In the genomic region with DNA sequence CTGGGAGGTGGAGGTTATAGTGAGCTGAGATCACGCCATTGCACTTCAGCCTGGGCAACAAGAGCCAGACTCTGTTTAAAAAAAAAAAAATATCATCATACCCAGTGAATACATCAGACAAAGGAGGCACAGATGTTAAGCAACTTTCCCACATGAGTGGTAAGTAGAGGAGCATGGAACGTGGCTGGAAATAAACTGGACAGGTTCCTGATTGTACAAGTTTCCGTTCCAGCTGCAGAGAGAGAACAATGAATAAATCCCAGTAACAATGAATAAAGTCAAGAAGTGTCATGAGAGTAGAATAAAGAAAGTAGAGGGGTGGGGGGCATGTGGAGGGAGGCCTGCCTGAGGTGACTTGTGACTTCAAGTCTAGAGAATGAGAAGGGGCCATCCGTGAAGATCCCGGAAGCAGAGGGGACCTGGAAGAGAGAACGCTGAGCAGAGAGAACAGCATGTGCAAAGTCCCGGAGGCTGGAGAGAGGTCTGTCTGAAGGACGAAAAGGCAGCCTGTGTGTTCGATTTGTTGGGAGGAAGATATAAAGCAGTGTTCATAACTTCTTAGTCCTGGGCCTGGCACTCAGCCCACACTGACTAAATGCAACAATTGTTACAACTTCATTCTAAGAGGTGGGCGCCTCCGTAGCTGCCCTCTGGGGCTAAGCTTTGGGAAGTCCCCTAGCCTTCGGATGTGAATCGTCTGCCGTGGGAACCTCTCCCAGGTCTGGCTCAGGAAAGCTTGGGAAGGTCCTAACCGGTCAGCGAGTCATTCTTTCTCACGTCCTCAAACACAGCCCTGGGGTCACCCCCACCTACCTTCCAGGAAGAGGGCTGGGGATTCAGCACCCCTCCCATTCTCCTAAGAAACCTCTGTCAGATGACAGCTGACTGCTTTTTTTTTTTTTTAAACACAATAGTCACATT, we compare ENCODE assay signal across 1 cellular context.
TF ChIP-seq lines count a peak whose summit lies in the region.

No MANE protein-coding gene starts in this region.

TF ChIP-seq in GM12878, 131 proteins besides CTCF, POLR2A, EP300 and RAD21 (continued from another document):
- TF ChIP-seq WRNIP1 (IDR thresholded peaks at IDR 0.05; ENCODE audit: borderline replicate concordance, low read depth, low read length) (no peak), MTA2 (IDR thresholded peaks at IDR 0.05; ENCODE audit: low read depth) (peak; percentile 45), DPF2 (IDR thresholded peaks at IDR 0.05) (peak; percentile 49), KDM1A (IDR thresholded peaks at IDR 0.05; ENCODE audit: borderline replicate concordance) (no peak), NR2F1 (conservative IDR thresholded peaks at IDR 0.05) (no peak; the same call in 1 of the 2 replicates), ZNF274 (IDR thresholded peaks at IDR 0.05; ENCODE audit: insufficient read depth, insufficient read length) (no peak), BMI1 (IDR thresholded peaks at IDR 0.05; ENCODE audit: borderline replicate concordance) (no peak), SMC3 (IDR thresholded peaks at IDR 0.05; ENCODE audit: borderline replicate concordance, low read length) (no peak), SMARCA5 (IDR thresholded peaks at IDR 0.05) (peak; percentile 87; the same call in 1 of the 2 replicates), SIN3A (IDR thresholded peaks at IDR 0.05; ENCODE audit: low read depth, low read length) (no peak), PML (IDR thresholded peaks at IDR 0.05; ENCODE audit: low read length) (no peak), RELA (IDR thresholded peaks at IDR 0.05; ENCODE audit: borderline replicate concordance, partially characterized antibody) (peak; percentile 88), ZNF207 (IDR thresholded peaks at IDR 0.05; ENCODE audit: borderline replicate concordance) (peak; percentile 35; the same call in 1 of the 2 replicates), BHLHE40 (IDR thresholded peaks at IDR 0.05; ENCODE audit: borderline replicate concordance in 1 of 2, low read depth in 2 of 2, low read length in 1 of 2) (peak in 1 of 2 experiments; percentile 8; a peak in 1 of 4 replicates), SP1 (IDR thresholded peaks at IDR 0.05; ENCODE audit: low read depth, low read length) (no peak), MEF2B (IDR thresholded peaks at IDR 0.05; ENCODE audit: partially characterized antibody, poor library complexity, severe bottlenecking) (peak; percentile 98), NRF1 (conservative IDR thresholded peaks at IDR 0.05; ENCODE audit: low read depth, low read length) (no peak), RUNX3 (IDR thresholded peaks at IDR 0.05; ENCODE audit: low read length) (peak; percentile 53; the same call in 1 of the 2 replicates), FOXM1 (IDR thresholded peaks at IDR 0.05; ENCODE audit: low read depth, low read length) (peak; percentile 20; the same call in 1 of the 2 replicates), NBN (IDR thresholded peaks at IDR 0.05) (peak; percentile 47)
- TF ChIP-seq, protein P1, sequence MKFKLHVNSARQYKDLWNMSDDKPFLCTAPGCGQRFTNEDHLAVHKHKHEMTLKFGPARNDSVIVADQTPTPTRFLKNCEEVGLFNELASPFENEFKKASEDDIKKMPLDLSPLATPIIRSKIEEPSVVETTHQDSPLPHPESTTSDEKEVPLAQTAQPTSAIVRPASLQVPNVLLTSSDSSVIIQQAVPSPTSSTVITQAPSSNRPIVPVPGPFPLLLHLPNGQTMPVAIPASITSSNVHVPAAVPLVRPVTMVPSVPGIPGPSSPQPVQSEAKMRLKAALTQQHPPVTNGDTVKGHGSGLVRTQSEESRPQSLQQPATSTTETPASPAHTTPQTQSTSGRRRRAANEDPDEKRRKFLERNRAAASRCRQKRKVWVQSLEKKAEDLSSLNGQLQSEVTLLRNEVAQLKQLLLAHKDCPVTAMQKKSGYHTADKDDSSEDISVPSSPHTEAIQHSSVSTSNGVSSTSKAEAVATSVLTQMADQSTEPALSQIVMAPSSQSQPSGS (IDR thresholded peaks at IDR 0.05; ENCODE audit: low read length) = peak; percentile 88
- TF ChIP-seq, protein P2, sequence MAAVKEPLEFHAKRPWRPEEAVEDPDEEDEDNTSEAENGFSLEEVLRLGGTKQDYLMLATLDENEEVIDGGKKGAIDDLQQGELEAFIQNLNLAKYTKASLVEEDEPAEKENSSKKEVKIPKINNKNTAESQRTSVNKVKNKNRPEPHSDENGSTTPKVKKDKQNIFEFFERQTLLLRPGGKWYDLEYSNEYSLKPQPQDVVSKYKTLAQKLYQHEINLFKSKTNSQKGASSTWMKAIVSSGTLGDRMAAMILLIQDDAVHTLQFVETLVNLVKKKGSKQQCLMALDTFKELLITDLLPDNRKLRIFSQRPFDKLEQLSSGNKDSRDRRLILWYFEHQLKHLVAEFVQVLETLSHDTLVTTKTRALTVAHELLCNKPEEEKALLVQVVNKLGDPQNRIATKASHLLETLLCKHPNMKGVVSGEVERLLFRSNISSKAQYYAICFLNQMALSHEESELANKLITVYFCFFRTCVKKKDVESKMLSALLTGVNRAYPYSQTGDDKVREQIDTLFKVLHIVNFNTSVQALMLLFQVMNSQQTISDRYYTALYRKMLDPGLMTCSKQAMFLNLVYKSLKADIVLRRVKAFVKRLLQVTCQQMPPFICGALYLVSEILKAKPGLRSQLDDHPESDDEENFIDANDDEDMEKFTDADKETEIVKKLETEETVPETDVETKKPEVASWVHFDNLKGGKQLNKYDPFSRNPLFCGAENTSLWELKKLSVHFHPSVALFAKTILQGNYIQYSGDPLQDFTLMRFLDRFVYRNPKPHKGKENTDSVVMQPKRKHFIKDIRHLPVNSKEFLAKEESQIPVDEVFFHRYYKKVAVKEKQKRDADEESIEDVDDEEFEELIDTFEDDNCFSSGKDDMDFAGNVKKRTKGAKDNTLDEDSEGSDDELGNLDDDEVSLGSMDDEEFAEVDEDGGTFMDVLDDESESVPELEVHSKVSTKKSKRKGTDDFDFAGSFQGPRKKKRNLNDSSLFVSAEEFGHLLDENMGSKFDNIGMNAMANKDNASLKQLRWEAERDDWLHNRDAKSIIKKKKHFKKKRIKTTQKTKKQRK (IDR thresholded peaks at IDR 0.05; ENCODE audit: low read depth, low read length) = no peak
- TF ChIP-seq, protein P3, sequence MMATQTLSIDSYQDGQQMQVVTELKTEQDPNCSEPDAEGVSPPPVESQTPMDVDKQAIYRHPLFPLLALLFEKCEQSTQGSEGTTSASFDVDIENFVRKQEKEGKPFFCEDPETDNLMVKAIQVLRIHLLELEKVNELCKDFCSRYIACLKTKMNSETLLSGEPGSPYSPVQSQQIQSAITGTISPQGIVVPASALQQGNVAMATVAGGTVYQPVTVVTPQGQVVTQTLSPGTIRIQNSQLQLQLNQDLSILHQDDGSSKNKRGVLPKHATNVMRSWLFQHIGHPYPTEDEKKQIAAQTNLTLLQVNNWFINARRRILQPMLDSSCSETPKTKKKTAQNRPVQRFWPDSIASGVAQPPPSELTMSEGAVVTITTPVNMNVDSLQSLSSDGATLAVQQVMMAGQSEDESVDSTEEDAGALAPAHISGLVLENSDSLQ (IDR thresholded peaks at IDR 0.05) = peak; percentile 44; the same call in 1 of the 2 replicates
